Comparison of ENCODE assay signal across 18 cellular contexts in the genomic region with DNA sequence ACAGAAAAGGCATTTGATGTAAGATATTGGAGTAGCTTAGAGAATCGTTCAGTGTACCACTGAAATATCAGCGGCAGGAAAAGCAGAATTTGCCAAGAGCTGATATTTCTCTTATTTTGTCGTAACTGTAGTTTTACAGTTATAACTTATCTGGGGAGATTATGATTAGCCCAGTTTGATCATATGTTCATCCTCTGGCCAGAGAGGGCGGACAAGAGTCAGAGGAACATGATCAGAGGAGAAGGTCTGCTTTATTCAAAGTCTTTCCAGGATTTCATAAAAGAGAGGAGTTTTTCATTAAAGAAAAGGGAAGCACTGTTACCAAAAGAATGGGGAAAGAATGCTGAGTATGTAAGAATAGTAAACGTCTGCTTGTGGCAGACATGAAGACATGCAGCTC.
A peak's percentile ranks its signal among the peaks of the same experiment; 100 is the strongest.
DNase-seq lines count a peak whose midpoint lies in the region; TF ChIP-seq lines count a peak whose summit lies in the region.
"Had no signal": no experiment of that assay in that cellular context is flagged by ENCODE, and none has a peak within 500 bp of the region (broad histone marks: within the 10 kb centered on the region; RNA-seq: fewer than 3 reads in every experiment).

No MANE protein-coding gene starts in this region.

- H3K4me1 Mint-ChIP-seq in neural crest cell, result no peaks in the 10 kb centered on the region
- H3K4me1 Mint-ChIP-seq: CD4-positive, CD25-positive, alpha-beta regulatory T cell; T-cell had no signal

- TF ChIP-seq CTCF in C4-2B (conservative IDR thresholded peaks at IDR 0.05) (peak; percentile 49), neural crest cell (conservative IDR thresholded peaks at IDR 0.05) (no peak), foreskin fibroblast (IDR thresholded peaks at IDR 0.05; ENCODE audit: low read depth, low read length) (no peak)

- peak overlapping the region; percentile 2 for H3K27ac Mint-ChIP-seq in neural crest cell (ENCODE audit: unreplicated experiment)
- H3K27ac Mint-ChIP-seq: CD4-positive, CD25-positive, alpha-beta regulatory T cell; T-cell had no signal

- H3K36me3 ChIP-seq in H7 (replicated peaks; ENCODE audit: control insufficient read depth, insufficient read depth, low read length), result no peaks in the 10 kb centered on the region
- H3K36me3 ChIP-seq: BE2C had no signal

- H3K36me3 Mint-ChIP-seq in neural crest cell (ENCODE audit: low read depth), result no peaks in the 10 kb centered on the region
- H3K36me3 Mint-ChIP-seq: CD4-positive, CD25-positive, alpha-beta regulatory T cell; T-cell had no signal

- peaks cover 4% of the 10 kb centered on the region for H3K9me3 Mint-ChIP-seq in neural crest cell

- H3K4me3 ChIP-seq in H7 (ENCODE audit: insufficient read depth, low read depth, low read length), result no peak overlapping the region
- no peak overlapping the region for H3K4me3 ChIP-seq in foreskin fibroblast (ENCODE audit: low read depth in 1 of 2, low read length in 2 of 2)

- DNase-seq in H7, result peak; percentile 22
- DNase-seq in OCI-M1 (lab: John Stamatoyannopoulos, UW), result peak; percentile 2
- DNase-seq in neural crest cell (ENCODE audit: low read depth, low spot score), result no peak
- DNase-seq in RKO (ENCODE audit: low spot score), result no peak
- no peak for DNase-seq in NK-92 treated with Interleukin-12 subunit alpha and Interleukin-12 subunit beta, amount 100 ng/mL, for 24 hours (lab: John Stamatoyannopoulos, UW)
- DNase-seq in foreskin fibroblast, result no peak
- DNase-seq: BE2C; CD4-positive, CD25-positive, alpha-beta regulatory T cell; IMR-90; MV-4-11; NCI-H1417; NCI-H187; NCI-H510A; NCI-H774; SHP77 treated with DMSO at 0.1 percent for 48 hours; T-cell had no signal

- no peak overlapping the region for H3K4me3 Mint-ChIP-seq in neural crest cell
- H3K4me3 Mint-ChIP-seq: CD4-positive, CD25-positive, alpha-beta regulatory T cell; T-cell had no signal

- H3K27ac ChIP-seq in C4-2B, result no peak overlapping the region
- H3K27ac ChIP-seq: KMS-11 had no signal

- H3K27me3 ChIP-seq in H7 (ENCODE audit: control insufficient read depth, insufficient read depth, low read length), result no peaks in the 10 kb centered on the region
- H3K27me3 ChIP-seq: BE2C had no signal

- no peaks in the 10 kb centered on the region for H3K27me3 Mint-ChIP-seq in neural crest cell (ENCODE audit: low read depth)
- H3K27me3 Mint-ChIP-seq: CD4-positive, CD25-positive, alpha-beta regulatory T cell; T-cell had no signal

Comparison
In these comparisons a context has a peak if more than half of its experiments do, and no peak if none do; other contexts are left out.
1. DNase-seq: peak in H7 (single experiment) and OCI-M1 (single experiment); none in neural crest cell (single experiment), RKO (single experiment), NK-92 treated with Interleukin-12 subunit alpha and Interleukin-12 subunit beta, amount 100 ng/mL, for 24 hours (single experiment) and foreskin fibroblast (0 of 2).